In the genomic region with DNA sequence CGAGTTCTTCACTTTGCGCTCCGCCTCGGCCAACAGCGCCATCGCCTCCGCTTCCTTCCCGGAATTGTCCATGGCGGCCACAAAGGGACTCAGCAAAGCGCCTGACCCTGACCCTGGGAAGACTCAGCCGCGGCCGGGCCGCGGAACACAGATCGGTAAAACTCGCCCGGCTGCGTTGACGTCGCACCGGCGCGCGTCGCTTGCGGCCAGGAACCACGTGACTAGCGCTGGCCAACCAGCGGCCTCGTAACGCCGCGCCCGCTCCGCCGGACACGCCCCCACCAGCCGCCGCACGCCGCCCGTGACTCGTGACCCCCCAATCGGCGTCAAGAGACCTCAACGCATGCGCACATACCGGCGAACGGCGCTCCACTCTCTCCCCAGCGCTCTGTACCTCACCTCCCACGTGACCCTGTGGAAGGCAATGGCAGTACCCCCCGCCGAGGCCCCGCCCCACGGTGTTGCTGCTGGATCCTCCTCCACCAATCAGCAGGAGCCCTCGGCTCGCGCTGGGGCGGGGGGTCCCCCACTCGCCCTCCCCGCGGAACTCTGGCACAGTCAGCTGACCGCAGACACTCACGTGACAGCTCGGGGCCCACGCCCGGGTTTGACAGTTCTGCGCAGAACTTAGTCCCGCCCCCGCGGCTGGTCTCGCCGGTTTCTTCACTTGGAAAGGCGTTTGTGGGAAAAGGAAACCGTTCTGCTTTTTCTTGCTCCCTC, we compare ENCODE assay signal across 8 cellular contexts. TPM values are rescaled to one million over a fixed set of nuclear protein-coding genes. Genes with fewer than 3 reads are reported as not detected.
DNase-seq lines count a peak whose midpoint lies in the region; ATAC-seq lines count a peak whose summit lies in the region.

A gene (minus strand): TSS at position 195 of the 720 bp plus-strand sequence. CDS start 123 bp downstream, at position 72.

- peak within 1 kb of the TSS; percentile 95 for H3K27ac ChIP-seq in effector memory CD4-positive, alpha-beta T cell (ENCODE audit: insufficient read depth, low read length, poor library complexity, severe bottlenecking)

- H3K4me3 ChIP-seq in effector memory CD4-positive, alpha-beta T cell (ENCODE audit: insufficient read depth, low read depth, low read length, poor library complexity, severe bottlenecking), result peak within 1 kb of the TSS; percentile 96

- no peaks in the 10 kb centered on the region for H3K27me3 ChIP-seq in effector memory CD4-positive, alpha-beta T cell (replicated peaks; ENCODE audit: control insufficient read depth, insufficient read depth, low read length, poor library complexity, severe bottlenecking)

- peak; percentile 73 for ATAC-seq in GM21360 (IDR thresholded peaks at IDR 0.05; ENCODE audit: unreplicated experiment)

- no peaks in the 10 kb centered on the region for H3K9me3 ChIP-seq in effector memory CD4-positive, alpha-beta T cell (ENCODE audit: control insufficient read depth, low read length)

- DNase-seq in COLO668 (lab: John Stamatoyannopoulos, UW; ENCODE audit: unreplicated experiment) (peak; percentile 100), HT1080 (ENCODE audit: low read depth) (peak; percentile 100), NOMO-1 treated with DMSO at 0.1 percent for 48 hours (lab: John Stamatoyannopoulos, UW; ENCODE audit: unreplicated experiment) (peak; percentile 100), lung microvascular endothelial cell (ENCODE audit: low read depth in 2 of 2) (peak; percentile 100)
- peak; percentile 100 for DNase-seq in activated CD8-positive, alpha-beta memory T cell treated with anti-CD3 and anti-CD28 coated beads for 4 hours (ENCODE audit: low read depth in 2 of 2)
- DNase-seq in effector memory CD4-positive, alpha-beta T cell, result peak; percentile 100
- DNase-seq in stimulated activated CD4-positive, alpha-beta T cell treated with anti-CD3 and anti-CD28 coated beads, TNF-alpha, amount 100 ng/mL, for 48 hours (ENCODE audit: low read depth in 3 of 3), result peak; percentile 100

- peaks cover 33% of the 10 kb centered on the region for H3K4me1 ChIP-seq in effector memory CD4-positive, alpha-beta T cell (ENCODE audit: control insufficient read depth, insufficient read depth, low read length, poor library complexity, severe bottlenecking)

- H3K36me3 ChIP-seq in effector memory CD4-positive, alpha-beta T cell (ENCODE audit: control insufficient read depth, insufficient read depth, low read length), result no peaks in the 10 kb centered on the region

RNA-seq across cellular contexts. Expression of the gene that starts here (rescaled TPM):
- total RNA-seq in HT1080 (2014; rRNA removed; shearing (Covaris generic)), result 74.4 and 89.0 TPM in 2 replicates
- 68.4 and 74.2 TPM in 2 replicates for polyA plus RNA-seq in HT1080 (2015; cell fraction: cytosol; rRNA removed)
- polyA plus RNA-seq in HT1080 (2015; cell fraction: nucleus; rRNA removed), result 53.0 and 53.5 TPM in 2 replicates
- 61.1 and 69.5 TPM in 2 replicates for total RNA-seq in lung microvascular endothelial cell

Comparison
In these comparisons a context has a peak if more than half of its experiments do, and no peak if none do; other contexts are left out.
1. Peak in every context shown above with its lines: DNase-seq, ATAC-seq, H3K4me3 ChIP-seq and H3K27ac ChIP-seq.